Comparison of ENCODE assay signal across 19 cellular contexts in the genomic region with DNA sequence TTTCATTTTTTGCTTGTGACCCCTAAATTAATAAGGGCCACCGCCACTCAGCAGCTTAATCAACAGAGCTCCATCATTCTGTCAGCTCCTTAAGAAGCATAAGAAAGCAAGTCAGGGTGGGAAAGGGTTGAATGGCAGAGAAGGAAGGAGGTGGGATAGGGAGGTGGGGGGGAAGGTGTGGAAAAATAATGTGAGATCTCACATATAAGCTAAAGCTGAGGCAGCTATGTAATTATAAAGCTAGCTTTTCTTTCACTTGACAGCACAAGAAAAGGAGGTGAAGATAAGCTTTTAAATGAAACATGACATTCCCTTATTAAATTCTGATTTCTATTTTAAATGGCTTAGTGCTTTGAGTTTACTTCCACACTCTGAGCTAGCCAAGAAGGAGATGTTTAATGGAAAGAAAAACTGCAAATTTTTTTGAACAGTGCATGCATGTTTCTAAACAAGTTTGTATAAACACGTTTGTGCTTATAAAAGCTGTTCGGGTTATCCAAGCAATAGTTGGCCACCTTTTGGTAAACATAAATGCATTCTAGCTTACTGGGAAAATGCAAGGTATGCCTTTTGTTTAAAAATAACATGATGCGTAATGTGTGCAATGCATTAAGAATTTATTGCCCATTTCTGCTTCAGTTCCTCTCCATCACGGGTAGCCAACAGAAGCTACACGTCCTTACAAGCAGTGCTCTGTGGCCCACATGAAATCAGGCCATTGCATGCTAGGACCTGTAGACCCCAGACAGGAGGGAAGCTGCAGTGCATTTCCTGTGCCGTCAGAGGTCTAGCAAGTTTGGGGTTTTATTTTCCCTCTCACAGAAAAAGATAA.
DNase-seq lines count a peak whose midpoint lies in the region; ATAC-seq and TF ChIP-seq lines count a peak whose summit lies in the region.
"Had no signal": no experiment of that assay in that cellular context is flagged by ENCODE, and none has a peak within 500 bp of the region (broad histone marks: within the 10 kb centered on the region; RNA-seq: fewer than 3 reads in every experiment).

No MANE protein-coding gene starts in this region.

- H3K36me3 Mint-ChIP-seq in GM23338 (ENCODE audit: low read depth), result peaks cover 3% of the 10 kb centered on the region; the same call in 1 of the 3 replicates

- no peaks in the 10 kb centered on the region for H3F3A ChIP-seq in GM23338 (replicated peaks; ENCODE audit: low read depth)

- H3K79me2 ChIP-seq in GM23338 (replicated peaks; ENCODE audit: insufficient read depth), result no peaks in the 10 kb centered on the region

- H3K4me2 ChIP-seq in GM23338, result no peak overlapping the region

- BruUV-seq in Panc1 (replicated peaks; lab: Mats Ljungman, UMichigan), result no TSS peak

- in situ Hi-C loops in Panc1 (cut with HindIII; ENCODE audit: low pct_unique_long_range_greater_than_20kb, low sequenced_read_pairs), result no loop called here

- peaks cover 23% of the 10 kb centered on the region for H3K4me1 Mint-ChIP-seq in GM23338

- no peaks in the 10 kb centered on the region for H4K20me1 ChIP-seq in GM23338 (replicated peaks; ENCODE audit: insufficient read depth)

- no peak overlapping the region for H2AFZ ChIP-seq in GM23338

- TF ChIP-seq CTCF in GM23338 (conservative IDR thresholded peaks at IDR 0.05; ENCODE audit: low read depth in 2 of 2), result no peak
- TF ChIP-seq CTCF in Panc1 (IDR thresholded peaks at IDR 0.05), result no peak

- no peaks in the 10 kb centered on the region for H3K9me2 ChIP-seq in GM23338 (ENCODE audit: insufficient read depth)

- no peak overlapping the region; the same call in 1 of the 2 replicates for H3K27ac Mint-ChIP-seq in GM23338

- H3K27me3 ChIP-seq in GM23338 (ENCODE audit: insufficient read depth) (no peaks in the 10 kb centered on the region), Panc1 (ENCODE audit: control insufficient read depth, insufficient read depth, low read length) (no peaks in the 10 kb centered on the region)
- H3K27me3 ChIP-seq: cardiac muscle cell, spleen, upper lobe of right lung had no signal

- 0 out of 2 replicates have a peak overlapping the region, but pooled peaks have one; percentile 14 for H3K27ac ChIP-seq in GM23338 (ENCODE audit: low read depth)
- peak overlapping the region; percentile 54 for H3K27ac ChIP-seq in Panc1 (ENCODE audit: low read length)
- H3K27ac ChIP-seq: cardiac muscle cell, spleen, upper lobe of right lung had no signal

- no peaks in the 10 kb centered on the region for H3K9me3 ChIP-seq in Panc1 (ENCODE audit: control insufficient read depth, insufficient read depth, low read depth, low read length)
- H3K9me3 ChIP-seq: upper lobe of right lung had no signal

- H3K9me3 Mint-ChIP-seq in GM23338, result peaks cover 5% of the 10 kb centered on the region; the same call in 1 of the 3 replicates

- CTCF ChIA-PET in Panc1 (lab: Charles Lee), result interaction anchor here (0.6 kb wide), 1 partner anchor 490 kb away, joined by 3 read pairs; no protein-coding TSS in a partner anchor

- H3K4me3 Mint-ChIP-seq in GM23338, result no peak overlapping the region

- no peaks in the 10 kb centered on the region for H3K27me3 Mint-ChIP-seq in GM23338 (ENCODE audit: insufficient read depth, low read depth, poor library complexity)

- POLR2A ChIA-PET in Panc1 (lab: Charles Lee), result interaction anchor here (0.6 kb wide), 1 partner anchor 372 kb away, joined by 3 read pairs; no protein-coding TSS in a partner anchor

- H3K36me3 ChIP-seq in GM23338 (ENCODE audit: insufficient read depth) (no peaks in the 10 kb centered on the region), Panc1 (ENCODE audit: control insufficient read depth, insufficient read depth, low read length) (no peaks in the 10 kb centered on the region)
- H3K36me3 ChIP-seq: cardiac muscle cell, spleen, upper lobe of right lung had no signal

- intact Hi-C loops in Panc1 (cut with micrococcal nuclease; ENCODE audit: unreplicated experiment), result loop anchor here (10.0 kb wide), 1 partner anchor 98 kb away; the partner anchor contains the start of gene LHFPL6

- H3K4me1 ChIP-seq in GM23338 (ENCODE audit: insufficient read depth), result peaks cover 18% of the 10 kb centered on the region
- peaks cover 13% of the 10 kb centered on the region for H3K4me1 ChIP-seq in Panc1 (ENCODE audit: control insufficient read depth, insufficient read depth, low read length)

- ATAC-seq in GM23338 (peak; percentile 64), Panc1 (peak; percentile 90), HG02970 (IDR thresholded peaks at IDR 0.05; ENCODE audit: low FRiP score, unreplicated experiment) (no peak)
- ATAC-seq: K562, upper lobe of right lung had no signal

- H3K4me3 ChIP-seq in GM23338 (no peak overlapping the region), Panc1 (ENCODE audit: low read depth in 2 of 2, low read length in 2 of 2) (0 out of 4 replicates have a peak overlapping the region, but pooled peaks of 1 of the 2 experiments have one; percentile 8)
- H3K4me3 ChIP-seq: cardiac muscle cell, K562, spleen, upper lobe of right lung had no signal

- DNase-seq in GM23338 (ENCODE audit: low spot score), result peak; percentile 43
- no peak for DNase-seq in Panc1 (ENCODE audit: low read depth, low spot score)
- peak; percentile 53 for DNase-seq in fibroblast of gingiva (ENCODE audit: low read depth)
- peak; percentile 25 for DNase-seq in renal cortical epithelial cell (ENCODE audit: low read depth)
- no peak for DNase-seq in AG20443 (ENCODE audit: low spot score)
- DNase-seq in NCI-H2196 (lab: John Stamatoyannopoulos, UW; ENCODE audit: unreplicated experiment), result no peak
- DNase-seq: activated naive CD4-positive, alpha-beta T cell; DMS79; GOT3; NCI-H1417 treated with DMSO at 0.1 percent for 48 hours; NCI-H524 treated with DMSO at 0.1 percent for 48 hours; occipital lobe; spleen; stimulated activated naive CD4-positive, alpha-beta T cell treated with Interleukin-2 at 50 U/mL for 16 hours; T-helper 1 cell; upper lobe of right lung had no signal

TF ChIP-seq in GM23338, 12 proteins besides CTCF, POLR2A, EP300 and RAD21 (continues in another document):
- no peak for TF ChIP-seq STAT1 (IDR thresholded peaks at IDR 0.05; ENCODE audit: unreplicated experiment)
- TF ChIP-seq, protein P1, sequence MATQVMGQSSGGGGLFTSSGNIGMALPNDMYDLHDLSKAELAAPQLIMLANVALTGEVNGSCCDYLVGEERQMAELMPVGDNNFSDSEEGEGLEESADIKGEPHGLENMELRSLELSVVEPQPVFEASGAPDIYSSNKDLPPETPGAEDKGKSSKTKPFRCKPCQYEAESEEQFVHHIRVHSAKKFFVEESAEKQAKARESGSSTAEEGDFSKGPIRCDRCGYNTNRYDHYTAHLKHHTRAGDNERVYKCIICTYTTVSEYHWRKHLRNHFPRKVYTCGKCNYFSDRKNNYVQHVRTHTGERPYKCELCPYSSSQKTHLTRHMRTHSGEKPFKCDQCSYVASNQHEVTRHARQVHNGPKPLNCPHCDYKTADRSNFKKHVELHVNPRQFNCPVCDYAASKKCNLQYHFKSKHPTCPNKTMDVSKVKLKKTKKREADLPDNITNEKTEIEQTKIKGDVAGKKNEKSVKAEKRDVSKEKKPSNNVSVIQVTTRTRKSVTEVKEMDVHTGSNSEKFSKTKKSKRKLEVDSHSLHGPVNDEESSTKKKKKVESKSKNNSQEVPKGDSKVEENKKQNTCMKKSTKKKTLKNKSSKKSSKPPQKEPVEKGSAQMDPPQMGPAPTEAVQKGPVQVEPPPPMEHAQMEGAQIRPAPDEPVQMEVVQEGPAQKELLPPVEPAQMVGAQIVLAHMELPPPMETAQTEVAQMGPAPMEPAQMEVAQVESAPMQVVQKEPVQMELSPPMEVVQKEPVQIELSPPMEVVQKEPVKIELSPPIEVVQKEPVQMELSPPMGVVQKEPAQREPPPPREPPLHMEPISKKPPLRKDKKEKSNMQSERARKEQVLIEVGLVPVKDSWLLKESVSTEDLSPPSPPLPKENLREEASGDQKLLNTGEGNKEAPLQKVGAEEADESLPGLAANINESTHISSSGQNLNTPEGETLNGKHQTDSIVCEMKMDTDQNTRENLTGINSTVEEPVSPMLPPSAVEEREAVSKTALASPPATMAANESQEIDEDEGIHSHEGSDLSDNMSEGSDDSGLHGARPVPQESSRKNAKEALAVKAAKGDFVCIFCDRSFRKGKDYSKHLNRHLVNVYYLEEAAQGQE (IDR thresholded peaks at IDR 0.05; ENCODE audit: unreplicated experiment), result no peak
- no peak for TF ChIP-seq NANOG (IDR thresholded peaks at IDR 0.05; ENCODE audit: borderline replicate concordance)
- TF ChIP-seq, protein P2, sequence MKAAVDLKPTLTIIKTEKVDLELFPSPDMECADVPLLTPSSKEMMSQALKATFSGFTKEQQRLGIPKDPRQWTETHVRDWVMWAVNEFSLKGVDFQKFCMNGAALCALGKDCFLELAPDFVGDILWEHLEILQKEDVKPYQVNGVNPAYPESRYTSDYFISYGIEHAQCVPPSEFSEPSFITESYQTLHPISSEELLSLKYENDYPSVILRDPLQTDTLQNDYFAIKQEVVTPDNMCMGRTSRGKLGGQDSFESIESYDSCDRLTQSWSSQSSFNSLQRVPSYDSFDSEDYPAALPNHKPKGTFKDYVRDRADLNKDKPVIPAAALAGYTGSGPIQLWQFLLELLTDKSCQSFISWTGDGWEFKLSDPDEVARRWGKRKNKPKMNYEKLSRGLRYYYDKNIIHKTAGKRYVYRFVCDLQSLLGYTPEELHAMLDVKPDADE (IDR thresholded peaks at IDR 0.05), result no peak
- TF ChIP-seq POLR2AphosphoS5 (IDR thresholded peaks at IDR 0.05; ENCODE audit: low read depth), result no peak
- no peak for TF ChIP-seq ZNF331 (CRISPR knock-in tag; IDR thresholded peaks at IDR 0.05; ENCODE audit: low read depth)
- no peak for TF ChIP-seq EZH2phosphoT487 (IDR thresholded peaks at IDR 0.05; ENCODE audit: unreplicated experiment)
- no peak for TF ChIP-seq EZH2 (IDR thresholded peaks at IDR 0.05; ENCODE audit: low read depth, unreplicated experiment)

Comparison
In these comparisons a context has a peak if more than half of its experiments do, and no peak if none do; other contexts are left out.
1. DNase-seq: peak in GM23338 (single experiment), fibroblast of gingiva (single experiment) and renal cortical epithelial cell (single experiment); none in Panc1 (single experiment), AG20443 (single experiment) and NCI-H2196 (single experiment).